In genomic region chr14:31457665-31458659, GRCh38 we compare ENCODE assay signal across 9 cellular contexts. TPM values are rescaled to one million over a fixed set of nuclear protein-coding genes. Genes with fewer than 3 reads are reported as not detected.
DNase-seq lines count a peak whose midpoint lies in the region; ATAC-seq lines count a peak whose summit lies in the region.
"Had no signal": no experiment of that assay in that cellular context is flagged by ENCODE, and none has a peak within 500 bp of the region (broad histone marks: within the 10 kb centered on the region; RNA-seq: fewer than 3 reads in every experiment).

No MANE protein-coding gene starts in this region.

- DNase-seq in CD4-positive, CD25-positive, alpha-beta regulatory T cell: peak in 1 of 3 donors; percentile 7
- peak; percentile 26 for DNase-seq in astrocyte of the hippocampus (ENCODE audit: low read depth, low spot score)
- peak; percentile 58 for DNase-seq in midbrain (lab: John Stamatoyannopoulos, UW)
- no peak for DNase-seq in kidney glomerular epithelial cell (lab: John Stamatoyannopoulos, UW)
- no peak for DNase-seq in SKM-1 (lab: John Stamatoyannopoulos, UW; ENCODE audit: unreplicated experiment)
- no peak for DNase-seq in SW480 (ENCODE audit: low spot score)
- DNase-seq in mesenteric fat pad (ENCODE audit: low spot score): no peak

- peaks cover 15% of the 10 kb centered on the region for H3K27me3 Mint-ChIP-seq in CD4-positive, CD25-positive, alpha-beta regulatory T cell

- H3K36me3 ChIP-seq in CD4-positive, CD25-positive, alpha-beta regulatory T cell (ENCODE audit: control insufficient read depth, insufficient read depth, low read length): no peaks in the 10 kb centered on the region

- no peak for ATAC-seq in CD4-positive, CD25-positive, alpha-beta regulatory T cell (ENCODE audit: low read depth in 2 of 2)
- peak; percentile 4 for ATAC-seq in HG03571 (IDR thresholded peaks at IDR 0.05; ENCODE audit: unreplicated experiment)

- H3K27me3 ChIP-seq in CD4-positive, CD25-positive, alpha-beta regulatory T cell (ENCODE audit: control insufficient read depth, insufficient read depth, low read length): peaks cover 3% of the 10 kb centered on the region

- no peaks in the 10 kb centered on the region for H3K9me3 ChIP-seq in CD4-positive, CD25-positive, alpha-beta regulatory T cell (ENCODE audit: control insufficient read depth in 2 of 2, low read length in 2 of 2)

- H3K4me3 ChIP-seq in CD4-positive, CD25-positive, alpha-beta regulatory T cell (ENCODE audit: low read depth, low read length): peak overlapping the region; percentile 85

- peaks cover 12 to 42% (median 19%) of the 10 kb centered on the region in 4 donors for H3K4me1 Mint-ChIP-seq in CD4-positive, CD25-positive, alpha-beta regulatory T cell

- peaks cover 2% of the 10 kb centered on the region for H3K36me3 Mint-ChIP-seq in CD4-positive, CD25-positive, alpha-beta regulatory T cell

- H3K27ac ChIP-seq in CD4-positive, CD25-positive, alpha-beta regulatory T cell (ENCODE audit: insufficient read depth, low read length, poor library complexity, severe bottlenecking): peak overlapping the region; percentile 60

- peak overlapping the region; percentile 95 to 97 (median 97) for H3K27ac Mint-ChIP-seq in CD4-positive, CD25-positive, alpha-beta regulatory T cell

- peaks cover 0 to 2% (median 0%) of the 10 kb centered on the region in 7 donors for H3K9me3 Mint-ChIP-seq in CD4-positive, CD25-positive, alpha-beta regulatory T cell

- H3K4me3 Mint-ChIP-seq in CD4-positive, CD25-positive, alpha-beta regulatory T cell: peak overlapping the region; percentile 89 to 98 (median 96)

- peaks cover 19% of the 10 kb centered on the region for H3K4me1 ChIP-seq in CD4-positive, CD25-positive, alpha-beta regulatory T cell (ENCODE audit: control insufficient read depth, insufficient read depth, low read length, poor library complexity, severe bottlenecking)

RNA-seq across cellular contexts. Expression of gene DTD2, which starts 0.7 kb away (rescaled TPM):
- 7.8 TPM for total RNA-seq in CD4-positive, CD25-positive, alpha-beta regulatory T cell
- polyA plus RNA-seq in CD4-positive, CD25-positive, alpha-beta regulatory T cell: 10 to 100 TPM; 12.7 to 23.7 (median 17.7) TPM
- 30.0 TPM for total RNA-seq in mesenteric fat pad

RNA-seq across cellular contexts. Expression of gene GPR33, which starts 29.9 kb away (rescaled TPM):
- not detected for total RNA-seq in CD4-positive, CD25-positive, alpha-beta regulatory T cell
- not detected for polyA plus RNA-seq in CD4-positive, CD25-positive, alpha-beta regulatory T cell
- total RNA-seq in mesenteric fat pad: not detected
- total RNA-seq: myocyte had no signal

RNA-seq across cellular contexts. Expression of gene HEATR5A, which starts 37.6 kb away (rescaled TPM):
- total RNA-seq in CD4-positive, CD25-positive, alpha-beta regulatory T cell: 11.4 TPM
- polyA plus RNA-seq in CD4-positive, CD25-positive, alpha-beta regulatory T cell: 1 to 10 TPM; 4.2 to 7.4 (median 5.1) TPM
- total RNA-seq in mesenteric fat pad: 56.7 TPM

Comparison
In these comparisons a context has a peak if more than half of its experiments do, and no peak if none do; other contexts are left out.
1. DNase-seq: peak in astrocyte of the hippocampus (single experiment) and midbrain (single experiment); none in kidney glomerular epithelial cell (single experiment), SKM-1 (single experiment), SW480 (single experiment) and mesenteric fat pad (single experiment).